Comparison of ENCODE assay signal across 27 cellular contexts in genomic region chr4:84594724-84595123, GRCh38. TPM values are rescaled to one million over a fixed set of nuclear protein-coding genes. Genes with fewer than 3 reads are reported as not detected.
DNase-seq lines count a peak whose midpoint lies in the region; ATAC-seq, FAIRE-seq and TF ChIP-seq lines count a peak whose summit lies in the region.
"Had no signal": no experiment of that assay in that cellular context is flagged by ENCODE, and none has a peak within 500 bp of the region (broad histone marks: within the 10 kb centered on the region; RNA-seq: fewer than 3 reads in every experiment).

No MANE protein-coding gene starts in this region.

- WGBS in H1 (ENCODE audit: extremely low coverage in 1 of 2, insufficient coverage in 1 of 2, insufficient read length in 1 of 2, insufficient replicate concordance in 2 of 2, low coverage in 1 of 2, low lambda C conversion rate in 2 of 2, missing lambda C conversion rate in 1 of 2), 2 experiments = 86% methylated on average over 2 of the region's 2 CpGs; no CpG with 5 or more reads in 1 of the 2 experiments
- no CpG with 5 or more reads among the region's 2 CpGs for WGBS in trophoblast cell (ENCODE audit: extremely low coverage, insufficient coverage, insufficient read length)
- 65% methylated on average over 2 of the region's 2 CpGs for WGBS in mesenchymal stem cell
- WGBS in heart right ventricle, 2 donors = 65 to 73% methylated on average over 2 of the region's 2 CpGs

- POLR2A ChIA-PET in HEK293 (lab: Yijun Ruan, JAX) (interaction anchor here (3.3 kb wide), 1 partner anchor 12 kb away, joined by 8 read pairs; the partner anchor contains the start of gene CDS1), H1 (lab: Charles Lee; ENCODE audit: partially characterized antibody) (interaction anchor here (0.7 to 5.0 kb wide), 4 partner anchors 10 to 170 kb away, joined by 3 to 40 read pairs (median 5); partner anchors contain the start of gene CDS1)

- H4K5ac ChIP-seq in H1 (ENCODE audit: insufficient read length, low read depth, low read length) = no peak overlapping the region

- intact Hi-C loops in Calu3 (cut with micrococcal nuclease; ENCODE audit: unreplicated experiment) (no loop called here), heart right ventricle (cut with DNase I) (no loop called here)

- H4K91ac ChIP-seq in H1 (replicated peaks; ENCODE audit: insufficient read length, low read length) (peak overlapping the region; percentile 48), trophoblast cell (ENCODE audit: low read depth, low read length) (peak overlapping the region; percentile 15), mesenchymal stem cell (ENCODE audit: low read length) (no peak overlapping the region)

- peak overlapping the region; percentile 4; the same call in 1 of the 2 replicates for H2BK5ac ChIP-seq in H1 (ENCODE audit: low read depth, low read length)
- peak overlapping the region; percentile 94 for H2BK5ac ChIP-seq in trophoblast cell (ENCODE audit: low read depth, low read length, poor library complexity)
- no peak overlapping the region for H2BK5ac ChIP-seq in mesenchymal stem cell (ENCODE audit: low read depth, low read length, poor library complexity, severe bottlenecking)

- peaks cover 6% of the 10 kb centered on the region for H3K36me3 Mint-ChIP-seq in Calu3 (ENCODE audit: insufficient read depth, unreplicated experiment)
- H3K36me3 Mint-ChIP-seq: CD4-positive, CD25-positive, alpha-beta regulatory T cell; CD8-positive, alpha-beta T cell had no signal

- H3K9me3 ChIP-seq in HEK293 (ENCODE audit: control insufficient read depth, insufficient read depth, low read depth, low read length) (no peaks in the 10 kb centered on the region), H1 (ENCODE audit: insufficient read depth in 2 of 2, low read depth in 1 of 2, low read length in 1 of 2) (0 out of 4 replicates have a peak, but pooled peaks cover 0 to 2% of the 10 kb centered on the region in 2 experiments), trophoblast cell (ENCODE audit: insufficient read depth, low read depth, low read length) (no peaks in the 10 kb centered on the region), mesenchymal stem cell (ENCODE audit: control insufficient read depth, low read length) (no peaks in the 10 kb centered on the region), heart right ventricle (no peaks in the 10 kb centered on the region)
- H3K9me3 ChIP-seq: BLaER1, Caco-2 had no signal

- H2BK20ac ChIP-seq in H1 (ENCODE audit: low read length) = no peak overlapping the region

- H3K9ac ChIP-seq in H1 (replicated peaks in 1 of 4; ENCODE audit: extremely low read depth in 1 of 4, low read depth in 3 of 4, low read length in 3 of 4) (no peak overlapping the region), trophoblast cell (ENCODE audit: low read length) (no peak overlapping the region), mesenchymal stem cell (ENCODE audit: low read length) (no peak overlapping the region)
- H3K9ac ChIP-seq: BLaER1, GM23248 had no signal

- no peak overlapping the region for H3K4me3 Mint-ChIP-seq in Calu3 (ENCODE audit: low read depth, unreplicated experiment)
- H3K4me3 Mint-ChIP-seq: B cell; CD4-positive, CD25-positive, alpha-beta regulatory T cell; CD8-positive, alpha-beta T cell had no signal

- no peak overlapping the region for H3K56ac ChIP-seq in H1 (replicated peaks; ENCODE audit: insufficient read length, low read depth, low read length)

- FAIRE-seq in H1 (lab: Jason Lieb, UNC) = no peak
- FAIRE-seq: A204.1, D721Med, GM12891, GM19239, H54 had no signal

- H3K18ac ChIP-seq in H1 (ENCODE audit: extremely low read depth, low read length) (no peak overlapping the region), trophoblast cell (ENCODE audit: low read length) (peak overlapping the region; percentile 80), mesenchymal stem cell (ENCODE audit: low read depth in 1 of 2, low read length in 2 of 2) (no peak overlapping the region)

- H3K4me3 ChIP-seq in HEK293 (ENCODE audit: low read depth, low read length) (no peak overlapping the region), H1 (ENCODE audit: extremely low read depth in 1 of 4, insufficient read depth in 2 of 4, low read depth in 3 of 4, low read length in 4 of 4) (no peak overlapping the region), trophoblast cell (ENCODE audit: low read depth, low read length) (no peak overlapping the region), mesenchymal stem cell (ENCODE audit: insufficient read depth in 1 of 2, low read depth in 1 of 2, low read length in 2 of 2) (no peak overlapping the region), heart right ventricle (no peak overlapping the region)
- H3K4me3 ChIP-seq: BLaER1, GM23248, HAP-1 had no signal

- no peak for DNase-seq in Calu3
- no peak for DNase-seq in H1 (ENCODE audit: low read depth in 1 of 2, low spot score in 2 of 2)
- no peak for DNase-seq in trophoblast cell
- DNase-seq in mesenchymal stem cell = no peak
- no peak for DNase-seq in heart right ventricle
- DNase-seq: Caco-2; CD4-positive, CD25-positive, alpha-beta regulatory T cell; CD8-positive, alpha-beta T cell; DMS53; DMS79 treated with DMSO at 0.1 percent for 48 hours; GF-D8; GM23248 had no signal

- H4K12ac ChIP-seq in trophoblast cell (ENCODE audit: low read depth, low read length) = peak overlapping the region; percentile 2

- peaks cover 23% of the 10 kb centered on the region for H3K4me1 Mint-ChIP-seq in Calu3 (ENCODE audit: low read depth, unreplicated experiment)
- H3K4me1 Mint-ChIP-seq: B cell had no signal

- H4K8ac ChIP-seq in H1 (ENCODE audit: extremely low read depth, insufficient read depth, low read length) = no peak overlapping the region
- no peak overlapping the region for H4K8ac ChIP-seq in trophoblast cell (ENCODE audit: low read depth, low read length)
- no peak overlapping the region for H4K8ac ChIP-seq in mesenchymal stem cell (ENCODE audit: low read length)

- CTCF ChIA-PET in Calu3 (lab: Charles Lee) = interaction anchor here (2.1 kb wide), 1 partner anchor 10 kb away, joined by 12 read pairs; no protein-coding TSS in a partner anchor
- CTCF ChIA-PET in HEK293 (lab: Yijun Ruan, JAX) = interaction anchor here (0.6 kb wide), 1 partner anchor 1037 kb away, joined by 5 read pairs; no protein-coding TSS in a partner anchor
- CTCF ChIA-PET in H1 (lab: Charles Lee; ENCODE audit: partially characterized antibody) = interaction anchor here (1.5 to 3.3 kb wide), 3 partner anchors 8 to 16 kb away, joined by 4 to 17 read pairs (median 4); no protein-coding TSS in a partner anchor

- H3K27me3 ChIP-seq in H1 (replicated peaks in 1 of 4; ENCODE audit: control insufficient read depth in 3 of 4, extremely low read depth in 1 of 4, insufficient read depth in 3 of 4, low read length in 3 of 4) (no peaks in the 10 kb centered on the region), trophoblast cell (ENCODE audit: insufficient read depth, low read length) (no peaks in the 10 kb centered on the region), mesenchymal stem cell (ENCODE audit: control insufficient read depth in 1 of 2, insufficient read depth in 1 of 2, low read length in 2 of 2) (no peaks in the 10 kb centered on the region), heart right ventricle (peaks cover 0 to 25% (median 0%) of the 10 kb centered on the region in 7 donors)
- H3K27me3 ChIP-seq: BLaER1 had no signal

- no peak for TF ChIP-seq POLR2A in H1 (IDR thresholded peaks at IDR 0.05; ENCODE audit: control extremely low read depth in 1 of 2, low read depth in 2 of 2, low read length in 2 of 2)

- ATAC-seq in GM18502 (IDR thresholded peaks at IDR 0.05; ENCODE audit: poor library complexity, unreplicated experiment) = no peak
- no peak for ATAC-seq in heart right ventricle
- no peak for ATAC-seq in HG02870 (IDR thresholded peaks at IDR 0.05; ENCODE audit: unreplicated experiment)
- ATAC-seq: CD8-positive, alpha-beta T cell had no signal

- no peak overlapping the region for H3K4ac ChIP-seq in H1 (replicated peaks; ENCODE audit: insufficient read length, low read depth, low read length)
- H3K4ac ChIP-seq in trophoblast cell (ENCODE audit: low read depth, low read length) = peak overlapping the region; percentile 2
- no peak overlapping the region for H3K4ac ChIP-seq in mesenchymal stem cell (ENCODE audit: low read depth in 1 of 2, low read length in 2 of 2)

- no peak overlapping the region for H3K4me2 ChIP-seq in H1 (ENCODE audit: insufficient read depth in 1 of 2, low read depth in 2 of 2, low read length in 2 of 2)
- no peak overlapping the region for H3K4me2 ChIP-seq in trophoblast cell (ENCODE audit: low read length)
- H3K4me2 ChIP-seq in mesenchymal stem cell (ENCODE audit: low read length, poor library complexity, severe bottlenecking) = no peak overlapping the region
- H3K4me2 ChIP-seq: BLaER1 had no signal

- no peak overlapping the region; the same call in 1 of the 2 replicates for H2BK12ac ChIP-seq in H1 (ENCODE audit: low read depth, low read length)
- peak overlapping the region; percentile 51 for H2BK12ac ChIP-seq in trophoblast cell (ENCODE audit: low read length)
- H2BK12ac ChIP-seq in mesenchymal stem cell (ENCODE audit: low read length in 2 of 2) = no peak overlapping the region

- no peaks in the 10 kb centered on the region for H4K20me1 ChIP-seq in H1 (replicated peaks in 1 of 2; ENCODE audit: control insufficient read depth in 1 of 2, insufficient read depth in 2 of 2, low read length in 2 of 2)
- H4K20me1 ChIP-seq: BLaER1 had no signal

- H3K27ac Mint-ChIP-seq in Calu3 (ENCODE audit: unreplicated experiment) = peak overlapping the region; percentile 50
- H3K27ac Mint-ChIP-seq: B cell; CD4-positive, CD25-positive, alpha-beta regulatory T cell; CD8-positive, alpha-beta T cell had no signal

- no peak for TF ChIP-seq RAD21 in H1 (IDR thresholded peaks at IDR 0.05 in 1 of 2, conservative IDR thresholded peaks at IDR 0.05 in 1 of 2; ENCODE audit: low read depth in 2 of 2, low read length in 2 of 2)

- BruUV-seq in Calu3 (replicated peaks; lab: Mats Ljungman, UMichigan) = no TSS peak

- H3K79me2 ChIP-seq in H1 (ENCODE audit: control insufficient read depth in 1 of 2, insufficient read depth in 2 of 2, low read length in 2 of 2) (peaks cover 0 to 82% of the 10 kb centered on the region in 2 experiments; a peak in 3 of 4 replicates), trophoblast cell (ENCODE audit: control insufficient read depth, insufficient read depth, low read length, poor library complexity) (peaks cover 2% of the 10 kb centered on the region)

- H3K79me1 ChIP-seq in H1 (ENCODE audit: low read depth, low read length) (peaks cover 2% of the 10 kb centered on the region), trophoblast cell (ENCODE audit: low read length) (peaks cover 13% of the 10 kb centered on the region), mesenchymal stem cell (replicated peaks; ENCODE audit: low read length, poor library complexity, severe bottlenecking) (no peaks in the 10 kb centered on the region)

- H3K27me3 Mint-ChIP-seq in Calu3 (ENCODE audit: unreplicated experiment) = no peaks in the 10 kb centered on the region
- H3K27me3 Mint-ChIP-seq: CD4-positive, CD25-positive, alpha-beta regulatory T cell had no signal

- H3K23ac ChIP-seq in H1 (ENCODE audit: insufficient read length) = no peak overlapping the region
- no peak overlapping the region for H3K23ac ChIP-seq in trophoblast cell (ENCODE audit: low read length)
- H3K23ac ChIP-seq in mesenchymal stem cell (ENCODE audit: low read length in 2 of 2) = no peak overlapping the region

- H3K9me3 Mint-ChIP-seq in Calu3 (ENCODE audit: low read depth, unreplicated experiment) = no peaks in the 10 kb centered on the region
- H3K9me3 Mint-ChIP-seq: CD4-positive, CD25-positive, alpha-beta regulatory T cell; CD8-positive, alpha-beta T cell had no signal

- no peaks in the 10 kb centered on the region for H3K4me1 ChIP-seq in HEK293 (ENCODE audit: control insufficient read depth, insufficient read depth, low read length)
- peaks cover 0 to 15% (median 5%) of the 10 kb centered on the region in 4 experiments; a peak in 4 of 7 replicates for H3K4me1 ChIP-seq in H1 (replicated peaks in 1 of 4; ENCODE audit: control insufficient read depth in 3 of 4, insufficient read depth in 4 of 4, low read length in 3 of 4)
- peaks cover 12 to 27% of the 10 kb centered on the region in 2 experiments for H3K4me1 ChIP-seq in trophoblast cell (ENCODE audit: control insufficient read depth in 1 of 2, insufficient read depth in 2 of 2, low read length in 2 of 2)
- H3K4me1 ChIP-seq in mesenchymal stem cell (ENCODE audit: control insufficient read depth, insufficient read depth, low read depth, low read length) = no peaks in the 10 kb centered on the region
- H3K4me1 ChIP-seq in heart right ventricle = no peaks in the 10 kb centered on the region
- H3K4me1 ChIP-seq: BLaER1 had no signal

- H3K14ac ChIP-seq in H1 (ENCODE audit: insufficient read length) (no peak overlapping the region), trophoblast cell (ENCODE audit: low read length) (no peak overlapping the region), mesenchymal stem cell (ENCODE audit: low read length in 2 of 2) (no peak overlapping the region)

- TF ChIP-seq EP300 in H1 (IDR thresholded peaks at IDR 0.05; ENCODE audit: borderline replicate concordance in 1 of 2, low read depth in 2 of 2, low read length in 2 of 2) = no peak

- H2AK5ac ChIP-seq in H1 (ENCODE audit: low read depth, low read length) = peak overlapping the region; percentile 70; the same call in 1 of the 2 replicates
- H2AK5ac ChIP-seq in trophoblast cell (ENCODE audit: low read length) = peak overlapping the region; percentile 66
- H2AK5ac ChIP-seq in mesenchymal stem cell (ENCODE audit: low read length, severe bottlenecking) = no peak overlapping the region

- no peaks in the 10 kb centered on the region for H3K36me3 ChIP-seq in HEK293 (ENCODE audit: control insufficient read depth in 2 of 2, insufficient read depth in 1 of 2, low read length in 2 of 2)
- H3K36me3 ChIP-seq in H1 (ENCODE audit: control insufficient read depth in 2 of 4, insufficient read depth in 4 of 4, low read length in 3 of 4) = no peaks in the 10 kb centered on the region
- no peaks in the 10 kb centered on the region for H3K36me3 ChIP-seq in trophoblast cell (ENCODE audit: control insufficient read depth in 1 of 2, insufficient read depth in 2 of 2, low read length in 2 of 2)
- no peaks in the 10 kb centered on the region for H3K36me3 ChIP-seq in mesenchymal stem cell (ENCODE audit: control insufficient read depth in 1 of 2, insufficient read depth in 2 of 2, low read depth in 1 of 2, low read length in 2 of 2)
- H3K36me3 ChIP-seq in heart right ventricle = no peaks in the 10 kb centered on the region
- H3K36me3 ChIP-seq: BLaER1, HAP-1 had no signal

- TF ChIP-seq CTCF in Calu3 (IDR thresholded peaks at IDR 0.05; ENCODE audit: unreplicated experiment) = no peak
- TF ChIP-seq CTCF in HEK293 (tag by site-specific recombination; IDR thresholded peaks at IDR 0.05) = no peak
- TF ChIP-seq CTCF in H1 (IDR thresholded peaks at IDR 0.05; ENCODE audit: control extremely low read depth in 1 of 3, insufficient read depth in 1 of 3, low read depth in 1 of 3, low read length in 3 of 3) = no peak
- no peak for TF ChIP-seq CTCF in heart right ventricle (IDR thresholded peaks at IDR 0.05)

- H3K23me2 ChIP-seq in H1 (ENCODE audit: low read depth, low read length) = no peaks in the 10 kb centered on the region

- H3K27ac ChIP-seq in HEK293 (ENCODE audit: extremely low read depth, low read depth, low read length) (no peak overlapping the region), H1 (ENCODE audit: low read depth, low read length) (no peak overlapping the region), trophoblast cell (ENCODE audit: low read depth, low read length) (peak overlapping the region; percentile 14), mesenchymal stem cell (ENCODE audit: low read length, poor library complexity, severe bottlenecking) (no peak overlapping the region), heart right ventricle (no peak overlapping the region)
- H3K27ac ChIP-seq: 22Rv1, BLaER1, C4-2B, GM23248 had no signal

- no peak overlapping the region for H2AFZ ChIP-seq in H1 (ENCODE audit: low read length)
- H2AFZ ChIP-seq in trophoblast cell (ENCODE audit: insufficient read depth, low read length, poor library complexity) = no peak overlapping the region
- no peak overlapping the region for H2AFZ ChIP-seq in mesenchymal stem cell (ENCODE audit: low read depth, low read length)
- H2AFZ ChIP-seq: GM23248 had no signal

- H2BK15ac ChIP-seq in H1 (ENCODE audit: low read length) (no peak overlapping the region), mesenchymal stem cell (ENCODE audit: low read depth, poor library complexity, severe bottlenecking) (no peak overlapping the region)

- H2BK120ac ChIP-seq in H1 (replicated peaks; ENCODE audit: low read depth, low read length) (peak overlapping the region; percentile 48), trophoblast cell (ENCODE audit: insufficient read depth, low read length, poor library complexity) (peak overlapping the region; percentile 73), mesenchymal stem cell (ENCODE audit: low read depth, low read length) (no peak overlapping the region)

RNA-seq across cellular contexts. Expression of gene CDS1, which starts 11.8 kb away (rescaled TPM):
- total RNA-seq in Calu3 (2022) = 18.8 and 22.4 TPM in 2 replicates
- 13.9 and 15.0 TPM in 2 replicates for total RNA-seq in H1 (2021; fragmentation: NEBNext Ultra II Directional; extraction: Animal tissue kit (Norgen Biotek cat#: 25700))
- polyA plus RNA-seq in H1 (2011; rRNA removed) = 6.3 and 8.7 TPM in 2 replicates
- polyA plus RNA-seq in H1 (2011; cell fraction: cytosol; rRNA removed) = 8.0 TPM
- polyA plus RNA-seq in H1 (2011; cell fraction: nucleus; rRNA removed) = 11.8 TPM
- 6.3 to 10.4 TPM (median 7.2 TPM) in 4 replicates for polyA plus RNA-seq in H1 (2012, experiment 1 of 2)
- 1.1 TPM for polyA plus RNA-seq in H1 (2012, experiment 2 of 2)
- 20.7 TPM for polyA plus RNA-seq in H1 (2013, experiment 1 of 2)
- 22.2 TPM for polyA plus RNA-seq in H1 (2013, experiment 2 of 2)
- 13.7 and 18.2 TPM in 2 replicates for polyA minus RNA-seq in H1 (2011; rRNA and poly(A)+ RNA removed)
- 9.7 TPM for polyA minus RNA-seq in H1 (2011; cell fraction: cytosol; rRNA and poly(A)+ RNA removed)
- polyA minus RNA-seq in H1 (2011; cell fraction: nucleus; rRNA and poly(A)+ RNA removed) = 18.0 TPM
- polyA plus RNA-seq in trophoblast cell (2013) = 22.9 and 24.1 TPM in 2 replicates
- 0.17 TPM for polyA plus RNA-seq in mesenchymal stem cell (2013, experiment 1 of 2)
- 0.16 TPM for polyA plus RNA-seq in mesenchymal stem cell (2013, experiment 2 of 2)
- 1 to 10 TPM in 1 of 10 donors, under 1 TPM in 9; 0.28 to 1.2 (median 0.49) TPM for total RNA-seq in heart right ventricle
- under 1 TPM; 0.45 to 0.66 TPM for polyA plus RNA-seq in heart right ventricle
- total RNA-seq: G401, GM23248 had no signal
- polyA plus RNA-seq: AG04450 had no signal
